8 cellular contexts compared by ENCODE assay signal in genomic region chr15:45279024-45279697, GRCh38. TPM values are rescaled to one million over a fixed set of nuclear protein-coding genes. Genes with fewer than 3 reads are reported as not detected.
DNase-seq lines count a peak whose midpoint lies in the region; ATAC-seq, FAIRE-seq and TF ChIP-seq lines count a peak whose summit lies in the region.

No MANE protein-coding gene starts in this region.

- peak; percentile 99 for FAIRE-seq in GM19239 (lab: Jason Lieb, UNC)

- H3K27ac ChIP-seq in cingulate gyrus (ENCODE audit: low read depth, low read length) = peak overlapping the region; percentile 73

- peaks cover 2% of the 10 kb centered on the region for H3K36me3 Mint-ChIP-seq in activated CD4-positive, alpha-beta T cell treated with anti-CD3 and anti-CD28 coated beads for 36 hours (ENCODE audit: low read depth)

- CTCF ChIA-PET in activated CD4-positive, alpha-beta T cell treated with anti-CD3 and anti-CD28 coated beads for 36 hours (lab: Charles Lee) = interaction anchor here (0.7 to 1.1 kb wide), 4 partner anchors 9 to 123 kb away, joined by 3 read pairs; a partner anchor contains a TSS

- TF ChIP-seq CTCF in BE2C (IDR thresholded peaks at IDR 0.05; ENCODE audit: low read depth, low read length) (no peak), kidney epithelial cell (IDR thresholded peaks at IDR 0.05; ENCODE audit: insufficient read depth, low read length, poor library complexity, severe bottlenecking) (no peak)

- H3K4me3 ChIP-seq in BE2C (ENCODE audit: low read depth, low read length) = peak overlapping the region; percentile 74
- peak overlapping the region; percentile 56 for H3K4me3 ChIP-seq in kidney epithelial cell (ENCODE audit: low read depth, low read length)

- POLR2A ChIA-PET in activated CD4-positive, alpha-beta T cell treated with anti-CD3 and anti-CD28 coated beads for 36 hours (lab: Charles Lee) = interaction anchor here (1.0 kb wide), 1 partner anchor 123 kb away, joined by 4 read pairs; a partner anchor contains a TSS

- no peaks in the 10 kb centered on the region for H3K36me3 ChIP-seq in BE2C
- no peaks in the 10 kb centered on the region for H3K36me3 ChIP-seq in kidney epithelial cell (ENCODE audit: control insufficient read depth, insufficient read depth, low read length)

- H3K27me3 ChIP-seq in BE2C (peaks cover under 1% of the 10 kb centered on the region; the same call in 1 of the 2 replicates), kidney epithelial cell (ENCODE audit: control insufficient read depth, insufficient read depth, low read length) (no peaks in the 10 kb centered on the region)

- H3K4me3 Mint-ChIP-seq in activated CD4-positive, alpha-beta T cell treated with anti-CD3 and anti-CD28 coated beads for 36 hours = peak overlapping the region; percentile 83

- H3K4me1 ChIP-seq in BE2C = no peaks in the 10 kb centered on the region

- peaks cover 1% of the 10 kb centered on the region for H3K27me3 Mint-ChIP-seq in activated CD4-positive, alpha-beta T cell treated with anti-CD3 and anti-CD28 coated beads for 36 hours

- DNase-seq in BE2C (peak; percentile 98), GM19239 (ENCODE audit: insufficient read length, low spot score) (peak; percentile 92), NCI-H510A treated with DMSO at 0.1 percent for 48 hours (lab: John Stamatoyannopoulos, UW) (peak; percentile 85), kidney epithelial cell (ENCODE audit: low read depth) (peak; percentile 89)
- DNase-seq in activated CD4-positive, alpha-beta T cell treated with anti-CD3 and anti-CD28 coated beads for 36 hours = peak; percentile 97
- peak; percentile 95 for DNase-seq in stimulated activated CD4-positive, alpha-beta T cell treated with anti-CD3 and anti-CD28 coated beads, Interleukin-15, amount 100 ng/mL, for 24 hours

- intact Hi-C loops in activated CD4-positive, alpha-beta T cell treated with anti-CD3 and anti-CD28 coated beads for 36 hours (cut with DNase I, micrococcal nuclease) = loop anchor here (1.0 to 2.0 kb wide), 11 partner anchors 74 to 308 kb away; partner anchors contain the start of genes BLOC1S6 (in 1 of the 2), GATM (in 1 of the 2) and SORD (in 1 of the 2)

- H3K4me1 Mint-ChIP-seq in activated CD4-positive, alpha-beta T cell treated with anti-CD3 and anti-CD28 coated beads for 36 hours = peaks cover 18% of the 10 kb centered on the region

- ATAC-seq in HG03442 (IDR thresholded peaks at IDR 0.05; ENCODE audit: unreplicated experiment) = peak; percentile 99
- ATAC-seq in activated CD4-positive, alpha-beta T cell treated with anti-CD3 and anti-CD28 coated beads for 36 hours = peak; percentile 100

- no peaks in the 10 kb centered on the region for H3K9me3 ChIP-seq in BE2C

- H3K9me3 Mint-ChIP-seq in activated CD4-positive, alpha-beta T cell treated with anti-CD3 and anti-CD28 coated beads for 36 hours (ENCODE audit: low read depth) = no peaks in the 10 kb centered on the region

- H3K27ac Mint-ChIP-seq in activated CD4-positive, alpha-beta T cell treated with anti-CD3 and anti-CD28 coated beads for 36 hours = peak overlapping the region; percentile 83

RNA-seq across cellular contexts. Expression of gene SLC28A2, which starts 27.1 kb away (rescaled TPM):
- polyA plus RNA-seq in BE2C (2012; ENCODE audit: insufficient read depth, insufficient read length, low read depth) = not detected
- not detected for total RNA-seq in activated CD4-positive, alpha-beta T cell treated with anti-CD3 and anti-CD28 coated beads for 36 hours
- not detected in 2 replicates for total RNA-seq in kidney epithelial cell

Comparison
In these comparisons a context has a peak if more than half of its experiments do, and no peak if none do; other contexts are left out.
1. Peak in every context shown above with its lines: DNase-seq, ATAC-seq, H3K4me3 ChIP-seq and H3K27ac ChIP-seq.